ENCODE assay signal across 22 cellular contexts in the genomic region with DNA sequence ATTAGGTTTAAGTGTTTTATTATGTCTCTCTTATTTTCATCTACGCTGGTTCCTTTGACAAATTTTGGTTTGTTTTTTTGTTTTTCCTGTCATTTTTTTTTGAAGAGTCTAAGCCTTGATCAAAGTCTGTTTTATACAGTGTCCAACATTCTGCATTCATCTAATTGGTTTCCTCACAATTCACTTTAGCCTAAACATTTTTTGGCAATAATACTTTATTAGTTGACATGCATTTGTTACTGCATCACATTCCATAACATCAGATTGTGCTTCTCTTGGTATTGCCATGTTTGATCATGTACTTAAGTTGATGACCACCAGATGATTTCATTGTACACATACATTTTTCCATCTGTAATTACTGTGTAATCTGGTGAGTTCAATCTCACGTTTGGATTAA.
"Had no signal": no experiment of that assay in that cellular context is flagged by ENCODE, and none has a peak within 500 bp of the region (broad histone marks: within the 10 kb centered on the region; RNA-seq: fewer than 3 reads in every experiment).

No MANE protein-coding gene starts in this region.

- H3K27me3 ChIP-seq: dorsolateral prefrontal cortex, heart left ventricle, neutrophil, ovary, tibial nerve, upper lobe of right lung, vagina had no signal

- H3K27ac ChIP-seq: dorsolateral prefrontal cortex, heart left ventricle, neutrophil, ovary, tibial nerve, upper lobe of right lung, vagina had no signal

- H3K27me3 Mint-ChIP-seq: naive thymus-derived CD4-positive, alpha-beta T cell; stimulated activated naive CD8-positive, alpha-beta T cell treated with anti-CD3 and anti-CD28 coated beads, Interleukin-15, Interleukin-2, amounts not matched to agents 100 ng/mL and 50 ng/mL, for 24 hours had no signal

- DNase-seq: cortex of kidney; dorsolateral prefrontal cortex; effector CD8-positive, alpha-beta T cell; foreskin melanocyte; heart left ventricle; hippocampal formation; left colon; left ventricle myocardium superior; mesendoderm; naive thymus-derived CD4-positive, alpha-beta T cell; nephron progenitor cell; ovary; right cardiac atrium; small intestine; stimulated activated CD4-positive, alpha-beta T cell treated with anti-CD3 and anti-CD28 coated beads, Interleukin-2, amount 100 ng/mL, for 48 hours; stimulated activated CD8-positive, alpha-beta memory T cell treated with anti-CD3 and anti-CD28 coated beads, Interleukin-4, amount 100 ng/mL, for 48 hours; upper lobe of right lung had no signal

- H3K27ac Mint-ChIP-seq: nephron progenitor cell; stimulated activated effector memory CD8-positive, alpha-beta T cell treated with anti-CD3 and anti-CD28 coated beads, Interleukin-12 subunit alpha, Interleukin-12 subunit beta, amount 100 ng/mL, for 72 hours; stimulated activated naive CD8-positive, alpha-beta T cell treated with anti-CD3 and anti-CD28 coated beads, Interleukin-15, Interleukin-2, amounts not matched to agents 100 ng/mL and 50 ng/mL, for 24 hours had no signal

- H3K36me3 ChIP-seq: heart left ventricle, neutrophil, ovary, tibial nerve, upper lobe of right lung, vagina had no signal

- ATAC-seq: heart left ventricle; left colon; left ventricle myocardium superior; naive thymus-derived CD4-positive, alpha-beta T cell; right cardiac atrium; stimulated activated effector memory CD8-positive, alpha-beta T cell treated with anti-CD3 and anti-CD28 coated beads, Interleukin-12 subunit alpha, Interleukin-12 subunit beta, amount 100 ng/mL, for 72 hours; upper lobe of right lung had no signal

- FAIRE-seq: small intestine had no signal

- H3K9me3 ChIP-seq: heart left ventricle, neutrophil, ovary, tibial nerve, upper lobe of right lung, vagina had no signal

- H3K4me3 Mint-ChIP-seq: nephron progenitor cell; stimulated activated effector memory CD8-positive, alpha-beta T cell treated with anti-CD3 and anti-CD28 coated beads, Interleukin-12 subunit alpha, Interleukin-12 subunit beta, amount 100 ng/mL, for 72 hours; stimulated activated naive CD8-positive, alpha-beta T cell treated with anti-CD3 and anti-CD28 coated beads, Interleukin-15, Interleukin-2, amounts not matched to agents 100 ng/mL and 50 ng/mL, for 24 hours had no signal

- H3K9me3 Mint-ChIP-seq: nephron progenitor cell; stimulated activated effector memory CD8-positive, alpha-beta T cell treated with anti-CD3 and anti-CD28 coated beads, Interleukin-12 subunit alpha, Interleukin-12 subunit beta, amount 100 ng/mL, for 72 hours had no signal

- H3K4me3 ChIP-seq: dorsolateral prefrontal cortex, heart left ventricle, ovary, tibial nerve, upper lobe of right lung, vagina had no signal

- H3K36me3 Mint-ChIP-seq: stimulated activated effector memory CD8-positive, alpha-beta T cell treated with anti-CD3 and anti-CD28 coated beads, Interleukin-12 subunit alpha, Interleukin-12 subunit beta, amount 100 ng/mL, for 72 hours had no signal
